Comparison of ENCODE assay signal across 1 cellular context in the genomic region with DNA sequence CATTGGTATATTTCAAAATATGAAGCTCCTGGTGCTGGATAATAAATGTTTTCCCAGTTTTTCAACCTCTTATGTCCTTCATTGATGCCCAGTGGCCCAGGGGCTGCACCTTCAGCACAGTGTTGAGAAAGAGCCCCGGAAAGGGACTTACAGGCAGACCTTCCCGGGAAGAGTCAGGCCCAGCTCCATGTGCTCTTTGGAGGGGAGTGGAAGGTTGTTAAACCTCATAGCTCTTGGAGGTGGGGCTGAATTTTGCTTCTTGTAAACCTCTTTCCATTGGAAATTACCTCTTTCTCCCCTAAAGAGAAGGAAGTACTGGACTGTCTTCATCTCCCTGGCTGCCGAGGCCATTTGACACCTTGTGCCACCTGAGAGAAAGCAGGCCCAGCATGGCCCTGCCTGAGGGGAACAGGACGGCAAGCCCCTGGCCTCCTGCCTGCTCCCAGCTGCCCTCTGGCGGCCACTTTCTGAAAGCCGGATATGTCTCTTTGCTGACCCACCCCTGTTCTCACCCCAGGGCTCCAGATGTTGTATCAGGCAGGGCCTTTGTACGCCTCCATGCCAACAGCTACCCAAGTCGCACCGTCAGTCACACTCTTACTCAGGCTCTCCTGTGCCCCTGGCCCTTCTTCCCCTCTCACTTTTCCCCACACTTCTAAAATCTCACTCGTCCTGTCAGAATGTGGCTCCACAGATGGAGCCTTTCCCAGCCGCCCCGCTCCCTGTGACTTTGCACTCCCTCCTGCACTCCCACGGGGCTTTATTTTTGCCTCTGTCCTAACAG.
A peak's percentile ranks its signal among the peaks of the same experiment; 100 is the strongest.
TF ChIP-seq lines count a peak whose summit lies in the region.

No MANE protein-coding gene starts in this region.

TF ChIP-seq in K562, 482 proteins besides CTCF, POLR2A, EP300 and RAD21 (continued from another document and continues in another):
- TF ChIP-seq E2F6 (IDR thresholded peaks at IDR 0.05; ENCODE audit: borderline replicate concordance in 1 of 2, extremely low read depth in 1 of 2, insufficient read depth in 1 of 2, insufficient read length in 1 of 2, low read depth in 1 of 2, low read length in 1 of 2, poor library complexity in 1 of 2, severe bottlenecking in 1 of 2) (peak in 1 of 2 experiments; percentile 28), CXXC5 (CRISPR knock-in tag; IDR thresholded peaks at IDR 0.05) (peak; percentile 22; the same call in 1 of the 2 replicates), JUND (IDR thresholded peaks at IDR 0.05; ENCODE audit: borderline replicate concordance, low read depth, low read length) (0 out of 2 replicates have a peak, but pooled peaks have one; percentile 9), JUND (tag; IDR thresholded peaks at IDR 0.05; ENCODE audit: borderline replicate concordance, low read depth, low read length) (no peak), ZNF311 (CRISPR knock-in tag; IDR thresholded peaks at IDR 0.05) (0 out of 2 replicates have a peak, but pooled peaks have one; percentile 23), KDM4B (IDR thresholded peaks at IDR 0.05; ENCODE audit: borderline replicate concordance in 2 of 2, low read depth in 1 of 2) (0 out of 4 replicates have a peak, but pooled peaks of 1 of the 2 experiments have one; percentile 32), TRIM25 (IDR thresholded peaks at IDR 0.05; ENCODE audit: borderline replicate concordance) (0 out of 2 replicates have a peak, but pooled peaks have one; percentile 61), ZNF699 (CRISPR knock-in tag; IDR thresholded peaks at IDR 0.05; ENCODE audit: insufficient replicate concordance) (no peak), ATF7 (IDR thresholded peaks at IDR 0.05) (no peak), L3MBTL2 (IDR thresholded peaks at IDR 0.05) (peak; percentile 48; the same call in 1 of the 2 replicates), MGA (IDR thresholded peaks at IDR 0.05) (peak; percentile 48; the same call in 1 of the 2 replicates), ZBTB17 (CRISPR knock-in tag; IDR thresholded peaks at IDR 0.05) (peak; percentile 45; the same call in 1 of the 2 replicates), ETV5 (CRISPR knock-in tag; IDR thresholded peaks at IDR 0.05; ENCODE audit: low read depth) (peak; percentile 56), TOE1 (IDR thresholded peaks at IDR 0.05; ENCODE audit: borderline replicate concordance) (no peak), TOE1 (CRISPR knock-in tag; IDR thresholded peaks at IDR 0.05; ENCODE audit: borderline replicate concordance, low read depth) (no peak), HDAC1 (IDR thresholded peaks at IDR 0.05) (0 out of 4 replicates have a peak, but pooled peaks of 1 of the 2 experiments have one; percentile 20), IRF2 (CRISPR knock-in tag; IDR thresholded peaks at IDR 0.05) (no peak), KLF16 (IDR thresholded peaks at IDR 0.05) (0 out of 2 replicates have a peak, but pooled peaks have one; percentile 11), MYBL2 (IDR thresholded peaks at IDR 0.05; ENCODE audit: low read depth) (no peak), MYBL2 (CRISPR knock-in tag; IDR thresholded peaks at IDR 0.05; ENCODE audit: borderline replicate concordance) (no peak), ETV1 (tag; conservative IDR thresholded peaks at IDR 0.05; ENCODE audit: low read depth) (peak; percentile 73), ZNF436 (CRISPR knock-in tag; IDR thresholded peaks at IDR 0.05) (no peak)
- TF ChIP-seq, protein P1, sequence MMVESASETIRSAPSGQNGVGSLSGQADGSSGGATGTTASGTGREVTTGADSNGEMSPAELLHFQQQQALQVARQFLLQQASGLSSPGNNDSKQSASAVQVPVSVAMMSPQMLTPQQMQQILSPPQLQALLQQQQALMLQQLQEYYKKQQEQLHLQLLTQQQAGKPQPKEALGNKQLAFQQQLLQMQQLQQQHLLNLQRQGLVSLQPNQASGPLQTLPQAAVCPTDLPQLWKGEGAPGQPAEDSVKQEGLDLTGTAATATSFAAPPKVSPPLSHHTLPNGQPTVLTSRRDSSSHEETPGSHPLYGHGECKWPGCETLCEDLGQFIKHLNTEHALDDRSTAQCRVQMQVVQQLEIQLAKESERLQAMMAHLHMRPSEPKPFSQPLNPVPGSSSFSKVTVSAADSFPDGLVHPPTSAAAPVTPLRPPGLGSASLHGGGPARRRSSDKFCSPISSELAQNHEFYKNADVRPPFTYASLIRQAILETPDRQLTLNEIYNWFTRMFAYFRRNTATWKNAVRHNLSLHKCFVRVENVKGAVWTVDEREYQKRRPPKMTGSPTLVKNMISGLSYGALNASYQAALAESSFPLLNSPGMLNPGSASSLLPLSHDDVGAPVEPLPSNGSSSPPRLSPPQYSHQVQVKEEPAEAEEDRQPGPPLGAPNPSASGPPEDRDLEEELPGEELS (CRISPR knock-in tag; IDR thresholded peaks at IDR 0.05; ENCODE audit: borderline replicate concordance), result no peak
- TF ChIP-seq, protein P2, sequence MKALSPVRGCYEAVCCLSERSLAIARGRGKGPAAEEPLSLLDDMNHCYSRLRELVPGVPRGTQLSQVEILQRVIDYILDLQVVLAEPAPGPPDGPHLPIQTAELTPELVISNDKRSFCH (CRISPR knock-in tag; IDR thresholded peaks at IDR 0.05), result no peak
- TF ChIP-seq, protein P2 (tag; IDR thresholded peaks at IDR 0.05), result no peak
- TF ChIP-seq, protein P3, sequence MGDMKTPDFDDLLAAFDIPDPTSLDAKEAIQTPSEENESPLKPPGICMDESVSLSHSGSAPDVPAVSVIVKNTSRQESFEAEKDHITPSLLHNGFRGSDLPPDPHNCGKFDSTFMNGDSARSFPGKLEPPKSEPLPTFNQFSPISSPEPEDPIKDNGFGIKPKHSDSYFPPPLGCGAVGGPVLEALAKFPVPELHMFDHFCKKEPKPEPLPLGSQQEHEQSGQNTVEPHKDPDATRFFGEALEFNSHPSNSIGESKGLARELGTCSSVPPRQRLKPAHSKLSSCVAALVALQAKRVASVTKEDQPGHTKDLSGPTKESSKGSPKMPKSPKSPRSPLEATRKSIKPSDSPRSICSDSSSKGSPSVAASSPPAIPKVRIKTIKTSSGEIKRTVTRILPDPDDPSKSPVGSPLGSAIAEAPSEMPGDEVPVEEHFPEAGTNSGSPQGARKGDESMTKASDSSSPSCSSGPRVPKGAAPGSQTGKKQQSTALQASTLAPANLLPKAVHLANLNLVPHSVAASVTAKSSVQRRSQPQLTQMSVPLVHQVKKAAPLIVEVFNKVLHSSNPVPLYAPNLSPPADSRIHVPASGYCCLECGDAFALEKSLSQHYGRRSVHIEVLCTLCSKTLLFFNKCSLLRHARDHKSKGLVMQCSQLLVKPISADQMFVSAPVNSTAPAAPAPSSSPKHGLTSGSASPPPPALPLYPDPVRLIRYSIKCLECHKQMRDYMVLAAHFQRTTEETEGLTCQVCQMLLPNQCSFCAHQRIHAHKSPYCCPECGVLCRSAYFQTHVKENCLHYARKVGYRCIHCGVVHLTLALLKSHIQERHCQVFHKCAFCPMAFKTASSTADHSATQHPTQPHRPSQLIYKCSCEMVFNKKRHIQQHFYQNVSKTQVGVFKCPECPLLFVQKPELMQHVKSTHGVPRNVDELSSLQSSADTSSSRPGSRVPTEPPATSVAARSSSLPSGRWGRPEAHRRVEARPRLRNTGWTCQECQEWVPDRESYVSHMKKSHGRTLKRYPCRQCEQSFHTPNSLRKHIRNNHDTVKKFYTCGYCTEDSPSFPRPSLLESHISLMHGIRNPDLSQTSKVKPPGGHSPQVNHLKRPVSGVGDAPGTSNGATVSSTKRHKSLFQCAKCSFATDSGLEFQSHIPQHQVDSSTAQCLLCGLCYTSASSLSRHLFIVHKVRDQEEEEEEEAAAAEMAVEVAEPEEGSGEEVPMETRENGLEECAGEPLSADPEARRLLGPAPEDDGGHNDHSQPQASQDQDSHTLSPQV (IDR thresholded peaks at IDR 0.05), result peak; percentile 65; the same call in 1 of the 2 replicates
